ENCODE assay signal across 1 cellular context in the genomic region with DNA sequence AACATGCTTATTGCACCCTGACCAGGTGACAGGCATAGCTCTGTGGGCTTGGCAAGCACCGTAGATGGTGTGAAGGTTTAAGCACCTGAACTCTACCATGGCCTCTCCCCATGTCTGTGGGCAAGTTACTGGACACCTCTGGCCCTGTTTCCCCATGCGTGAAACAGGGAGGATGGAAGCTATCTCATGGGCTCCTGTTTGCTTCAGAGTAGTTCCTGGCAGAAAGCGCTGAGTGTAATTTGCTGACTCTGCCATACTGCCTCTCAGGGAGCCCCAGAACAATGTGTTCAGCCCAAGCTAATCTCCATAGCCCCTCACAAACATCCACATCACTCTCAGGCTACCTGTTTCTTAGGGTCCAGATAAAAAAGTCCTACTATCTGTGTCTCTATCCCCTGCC.
TF ChIP-seq lines count a peak whose summit lies in the region.

No MANE protein-coding gene starts in this region.

TF ChIP-seq in WTC11, 78 proteins besides CTCF, POLR2A, EP300 and RAD21 (continued from another document):
- TF ChIP-seq, protein P1, sequence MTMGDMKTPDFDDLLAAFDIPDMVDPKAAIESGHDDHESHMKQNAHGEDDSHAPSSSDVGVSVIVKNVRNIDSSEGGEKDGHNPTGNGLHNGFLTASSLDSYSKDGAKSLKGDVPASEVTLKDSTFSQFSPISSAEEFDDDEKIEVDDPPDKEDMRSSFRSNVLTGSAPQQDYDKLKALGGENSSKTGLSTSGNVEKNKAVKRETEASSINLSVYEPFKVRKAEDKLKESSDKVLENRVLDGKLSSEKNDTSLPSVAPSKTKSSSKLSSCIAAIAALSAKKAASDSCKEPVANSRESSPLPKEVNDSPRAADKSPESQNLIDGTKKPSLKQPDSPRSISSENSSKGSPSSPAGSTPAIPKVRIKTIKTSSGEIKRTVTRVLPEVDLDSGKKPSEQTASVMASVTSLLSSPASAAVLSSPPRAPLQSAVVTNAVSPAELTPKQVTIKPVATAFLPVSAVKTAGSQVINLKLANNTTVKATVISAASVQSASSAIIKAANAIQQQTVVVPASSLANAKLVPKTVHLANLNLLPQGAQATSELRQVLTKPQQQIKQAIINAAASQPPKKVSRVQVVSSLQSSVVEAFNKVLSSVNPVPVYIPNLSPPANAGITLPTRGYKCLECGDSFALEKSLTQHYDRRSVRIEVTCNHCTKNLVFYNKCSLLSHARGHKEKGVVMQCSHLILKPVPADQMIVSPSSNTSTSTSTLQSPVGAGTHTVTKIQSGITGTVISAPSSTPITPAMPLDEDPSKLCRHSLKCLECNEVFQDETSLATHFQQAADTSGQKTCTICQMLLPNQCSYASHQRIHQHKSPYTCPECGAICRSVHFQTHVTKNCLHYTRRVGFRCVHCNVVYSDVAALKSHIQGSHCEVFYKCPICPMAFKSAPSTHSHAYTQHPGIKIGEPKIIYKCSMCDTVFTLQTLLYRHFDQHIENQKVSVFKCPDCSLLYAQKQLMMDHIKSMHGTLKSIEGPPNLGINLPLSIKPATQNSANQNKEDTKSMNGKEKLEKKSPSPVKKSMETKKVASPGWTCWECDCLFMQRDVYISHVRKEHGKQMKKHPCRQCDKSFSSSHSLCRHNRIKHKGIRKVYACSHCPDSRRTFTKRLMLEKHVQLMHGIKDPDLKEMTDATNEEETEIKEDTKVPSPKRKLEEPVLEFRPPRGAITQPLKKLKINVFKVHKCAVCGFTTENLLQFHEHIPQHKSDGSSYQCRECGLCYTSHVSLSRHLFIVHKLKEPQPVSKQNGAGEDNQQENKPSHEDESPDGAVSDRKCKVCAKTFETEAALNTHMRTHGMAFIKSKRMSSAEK (CRISPR knock-in tag; IDR thresholded peaks at IDR 0.05; ENCODE audit: borderline replicate concordance), result no peak
TF ChIP-seq in WTC11: peak in this region for 0.
